In the genomic region with DNA sequence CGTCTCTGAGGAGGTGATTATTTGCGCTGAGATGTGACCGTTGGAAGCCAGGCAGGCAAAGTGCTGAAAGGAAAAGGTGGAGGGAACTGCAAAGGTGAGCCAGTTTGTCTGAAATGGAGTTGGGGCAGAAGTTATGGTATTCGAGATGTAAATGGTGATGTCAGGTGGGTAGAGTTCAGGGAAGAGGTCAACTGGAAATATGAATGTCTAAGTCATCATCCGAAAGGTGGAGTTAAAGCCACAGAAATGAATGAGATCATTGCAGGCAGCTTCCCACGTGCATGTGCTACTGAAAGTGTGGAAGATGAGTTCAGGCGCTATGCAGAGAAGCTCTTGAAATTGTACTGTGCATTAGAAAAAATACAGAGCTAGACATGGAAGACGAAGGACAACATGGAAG, we compare ENCODE assay signal across 23 cellular contexts. TPM values are rescaled to one million over a fixed set of nuclear protein-coding genes. Genes with fewer than 3 reads are reported as not detected.
DNase-seq lines count a peak whose midpoint lies in the region; ATAC-seq and TF ChIP-seq lines count a peak whose summit lies in the region.
"Had no signal": no experiment of that assay in that cellular context is flagged by ENCODE, and none has a peak within 500 bp of the region (broad histone marks: within the 10 kb centered on the region; RNA-seq: fewer than 3 reads in every experiment).

No MANE protein-coding gene starts in this region.

- H4K91ac ChIP-seq in IMR-90 (ENCODE audit: insufficient read depth, low read depth, low read length) = no peak overlapping the region

- 77% methylated on average over 6 of the region's 8 CpGs; no CpG with 5 or more reads in 1 of the 2 experiments for WGBS in IMR-90 (ENCODE audit: extremely low coverage in 2 of 2, insufficient read length in 1 of 2), 2 experiments

- H3K56ac ChIP-seq in IMR-90 (ENCODE audit: extremely low read depth, insufficient read depth, low read length) = no peak overlapping the region

- H3K4ac ChIP-seq in IMR-90 (ENCODE audit: low read depth, low read length) = no peak overlapping the region

- no peak overlapping the region for H3K4me3 ChIP-seq in IMR-90 (ENCODE audit: insufficient read depth, low read depth, low read length)
- no peak overlapping the region for H3K4me3 ChIP-seq in fibroblast of mammary gland (ENCODE audit: control insufficient read depth, low read depth, low read length)

- H3K4me2 ChIP-seq in IMR-90 (ENCODE audit: low read depth, low read length) = no peak overlapping the region

- peaks cover 8% of the 10 kb centered on the region for H3K9me1 ChIP-seq in IMR-90 (ENCODE audit: insufficient read depth, low read length)

- no peak for TF ChIP-seq RAD21 in IMR-90 (IDR thresholded peaks at IDR 0.05; ENCODE audit: low read length)

- no peak overlapping the region for H2BK120ac ChIP-seq in IMR-90 (ENCODE audit: low read depth, low read length)

- CTCF ChIA-PET in IMR-90 (lab: Yijun Ruan, JAX) = no interaction called here

- no peak overlapping the region for H2BK20ac ChIP-seq in IMR-90 (ENCODE audit: low read depth, low read length)

- TF ChIP-seq CTCF in IMR-90 (conservative IDR thresholded peaks at IDR 0.05; ENCODE audit: low read depth, low read length) (no peak), fibroblast of mammary gland (conservative IDR thresholded peaks at IDR 0.05; ENCODE audit: control insufficient read depth, insufficient read depth, low read depth, low read length) (no peak)

- no peak overlapping the region for H4K5ac ChIP-seq in IMR-90 (ENCODE audit: low read depth, low read length)

- no TSS peak for BruUV-seq in IMR-90 (replicated peaks; lab: Mats Ljungman, UMichigan)

- H3K14ac ChIP-seq in IMR-90 (replicated peaks; ENCODE audit: low read depth, low read length) = no peak overlapping the region

- no peak overlapping the region for H3K27ac ChIP-seq in IMR-90 (ENCODE audit: insufficient read depth, low read length)

- no peak overlapping the region for H2BK5ac ChIP-seq in IMR-90 (ENCODE audit: low read depth, low read length, poor library complexity, severe bottlenecking)

- DNase-seq in IMR-90 (peak; percentile 7), SW480 (ENCODE audit: low spot score) (peak; percentile 49), fibroblast of mammary gland (ENCODE audit: low read depth) (peak; percentile 13), islet precursor cell (no peak), NCI-H446 (lab: John Stamatoyannopoulos, UW) (no peak), posterior cingulate gyrus (no peak), activated T-cell treated with anti-CD3 and anti-CD28 coated beads for 4 hours (no peak)
- DNase-seq: CD4-positive, CD25-positive, alpha-beta regulatory T cell; COR-L47; DMS153; GDM1; KBM-7; NCI-H1105; NCI-H146; NCI-H2029; NCI-H2227 treated with DMSO at 0.1 percent for 48 hours; NCI-H524; NCI-H82; Right ventricle myocardium superior had no signal

- H4K20me1 ChIP-seq in IMR-90 (ENCODE audit: insufficient read depth, low read length) = no peaks in the 10 kb centered on the region

- dilution Hi-C loops in IMR-90 (cut with HindIII; ENCODE audit: low sequenced_read_pairs, unreplicated experiment) = no loop called here

- no peaks in the 10 kb centered on the region for H3K9me3 ChIP-seq in IMR-90 (ENCODE audit: control insufficient read depth, insufficient read depth, low read length)

- POLR2A ChIA-PET in IMR-90 (lab: Charles Lee; ENCODE audit: unreplicated experiment) = no interaction called here

- H3K27me3 ChIP-seq in IMR-90 (ENCODE audit: control insufficient read depth, insufficient read depth, low read length) = peaks cover 15% of the 10 kb centered on the region

- H4K8ac ChIP-seq in IMR-90 (ENCODE audit: low read depth in 2 of 2, low read length in 2 of 2) = no peak overlapping the region

- no peak overlapping the region for H2AFZ ChIP-seq in IMR-90 (replicated peaks; ENCODE audit: low read length, poor library complexity)

- peaks cover 3% of the 10 kb centered on the region for H3K4me1 ChIP-seq in IMR-90 (ENCODE audit: control insufficient read depth, insufficient read depth, low read length)

- no peaks in the 10 kb centered on the region for H3K79me1 ChIP-seq in IMR-90 (ENCODE audit: low read depth in 1 of 2, low read length in 2 of 2)

- TF ChIP-seq POLR2A in IMR-90 (IDR thresholded peaks at IDR 0.05; ENCODE audit: low read depth, low read length) = no peak

- H2AK5ac ChIP-seq in IMR-90 (ENCODE audit: low read depth, low read length) = no peak overlapping the region

- intact Hi-C loops in IMR-90 (cut with micrococcal nuclease) (no loop called here), posterior cingulate gyrus (cut with DNase I) (no loop called here)

- H2AK9ac ChIP-seq in IMR-90 (replicated peaks; ENCODE audit: low read depth, low read length, poor library complexity) = no peak overlapping the region

- in situ Hi-C loops in IMR-90 (cut with MboI; ENCODE audit: low sequenced_read_pairs) = loop anchor here (25.0 kb wide), 1 partner anchor 746 kb away; no protein-coding TSS in a partner anchor

- no peaks in the 10 kb centered on the region for H3K36me3 ChIP-seq in IMR-90 (ENCODE audit: control insufficient read depth, insufficient read depth, low read length)

- no peak overlapping the region for H2BK15ac ChIP-seq in IMR-90 (ENCODE audit: low read depth, low read length)

- ATAC-seq in IMR-90 (ENCODE audit: low read depth) = no peak

- no peak overlapping the region for H3K9ac ChIP-seq in IMR-90 (ENCODE audit: low read depth, low read length)

- no peak overlapping the region for H3K23ac ChIP-seq in IMR-90 (ENCODE audit: low read depth, low read length)

- no peak overlapping the region for H3K18ac ChIP-seq in IMR-90 (ENCODE audit: low read depth, low read length)

TF ChIP-seq in IMR-90, 13 proteins besides CTCF, POLR2A, EP300 and RAD21:
- no peak for TF ChIP-seq RCOR1 (IDR thresholded peaks at IDR 0.05; ENCODE audit: insufficient replicate concordance, low read length)
- TF ChIP-seq SMC3 (IDR thresholded peaks at IDR 0.05; ENCODE audit: low read depth, low read length) = no peak
- TF ChIP-seq MAZ (IDR thresholded peaks at IDR 0.05; ENCODE audit: borderline replicate concordance, low read depth, low read length) = no peak
- no peak for TF ChIP-seq RFX5 (IDR thresholded peaks at IDR 0.05; ENCODE audit: low read depth, low read length)
- TF ChIP-seq MAFK (IDR thresholded peaks at IDR 0.05; ENCODE audit: low read depth, low read length) = no peak
- TF ChIP-seq FOS (IDR thresholded peaks at IDR 0.05; ENCODE audit: low read depth, low read length) = no peak
- no peak for TF ChIP-seq ELK1 (IDR thresholded peaks at IDR 0.05; ENCODE audit: borderline replicate concordance, low read depth, low read length)
- TF ChIP-seq, protein P1, sequence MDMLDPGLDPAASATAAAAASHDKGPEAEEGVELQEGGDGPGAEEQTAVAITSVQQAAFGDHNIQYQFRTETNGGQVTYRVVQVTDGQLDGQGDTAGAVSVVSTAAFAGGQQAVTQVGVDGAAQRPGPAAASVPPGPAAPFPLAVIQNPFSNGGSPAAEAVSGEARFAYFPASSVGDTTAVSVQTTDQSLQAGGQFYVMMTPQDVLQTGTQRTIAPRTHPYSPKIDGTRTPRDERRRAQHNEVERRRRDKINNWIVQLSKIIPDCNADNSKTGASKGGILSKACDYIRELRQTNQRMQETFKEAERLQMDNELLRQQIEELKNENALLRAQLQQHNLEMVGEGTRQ (IDR thresholded peaks at IDR 0.05; ENCODE audit: low read depth, low read length) = no peak

RNA-seq across cellular contexts. Expression of gene BPIFC, which starts 2.2 kb away (rescaled TPM):
- not detected in 2 replicates for total RNA-seq in IMR-90 (2012; rRNA removed)
- polyA plus RNA-seq in IMR-90 (2012; rRNA removed) = not detected in 2 replicates
- not detected in 2 replicates for polyA plus RNA-seq in IMR-90 (2012; cell fraction: cytosol; rRNA removed)
- polyA plus RNA-seq in IMR-90 (2012; cell fraction: nucleus; rRNA removed; ENCODE audit: low replicate concordance) = not detected in 2 replicates
- total RNA-seq: CD4-positive, CD25-positive, alpha-beta regulatory T cell; H1; OCI-LY7; Right ventricle myocardium superior; SK-MEL-5 had no signal
- polyA plus RNA-seq: BJ; CD4-positive, CD25-positive, alpha-beta regulatory T cell; H1 had no signal

RNA-seq across cellular contexts. Expression of gene FBXO7, which starts 8.1 kb away (rescaled TPM):
- total RNA-seq in IMR-90 (2012; rRNA removed) = 61.4 and 71.5 TPM in 2 replicates
- polyA plus RNA-seq in IMR-90 (2012; rRNA removed) = 69.7 and 71.5 TPM in 2 replicates
- 34.6 and 44.8 TPM in 2 replicates for polyA plus RNA-seq in IMR-90 (2012; cell fraction: cytosol; rRNA removed)
- 24.9 and 76.6 TPM in 2 replicates for polyA plus RNA-seq in IMR-90 (2012; cell fraction: nucleus; rRNA removed; ENCODE audit: low replicate concordance)

RNA-seq across cellular contexts. Expression of gene RTCB, which starts 54.4 kb away (rescaled TPM):
- 213 and 240 TPM in 2 replicates for total RNA-seq in IMR-90 (2012; rRNA removed)
- 110 and 115 TPM in 2 replicates for polyA plus RNA-seq in IMR-90 (2012; rRNA removed)
- polyA plus RNA-seq in IMR-90 (2012; cell fraction: cytosol; rRNA removed) = 38.5 and 83.1 TPM in 2 replicates
- polyA plus RNA-seq in IMR-90 (2012; cell fraction: nucleus; rRNA removed; ENCODE audit: low replicate concordance) = 20.7 and 79.5 TPM in 2 replicates

Comparison
In these comparisons a context has a peak if more than half of its experiments do, and no peak if none do; other contexts are left out.
1. DNase-seq: peak in IMR-90 (single experiment), SW480 (single experiment) and fibroblast of mammary gland (single experiment); none in islet precursor cell (single experiment), NCI-H446 (0 of 2), posterior cingulate gyrus (0 of 10) and activated T-cell treated with anti-CD3 and anti-CD28 coated beads for 4 hours (single experiment).